12 cellular contexts compared by ENCODE assay signal in genomic region chr12:96134200-96134599, GRCh38.
"Had no signal": no experiment of that assay in that cellular context is flagged by ENCODE, and none has a peak within 500 bp of the region (broad histone marks: within the 10 kb centered on the region; RNA-seq: fewer than 3 reads in every experiment).

No MANE protein-coding gene starts in this region.

- H3K36me3 Mint-ChIP-seq: naive B cell had no signal

- DNase-seq: activated CD4-positive, CD25-positive, alpha-beta regulatory T cell; activated CD8-positive, alpha-beta memory T cell treated with anti-CD3 and anti-CD28 coated beads for 24 hours; activated gamma-delta T cell treated with Interleukin-2 at 50 U/mL for 16 hours; activated T-cell treated with anti-CD3 and anti-CD28 coated beads for 4 hours; body of pancreas; left colon; naive B cell; retina; SHP77 had no signal

- H3K9me3 Mint-ChIP-seq: naive B cell had no signal

- H3K4me3 Mint-ChIP-seq: naive B cell had no signal

- H3K9me3 ChIP-seq: body of pancreas, neutrophil, tibial nerve had no signal

- ATAC-seq: body of pancreas, left colon, SK-N-SH treated with all-trans-retinoic acid at 6 μM for 48 hours had no signal

- H3K27ac ChIP-seq: body of pancreas, neutrophil, tibial nerve had no signal

- H3K27me3 ChIP-seq: body of pancreas, neutrophil, tibial nerve had no signal
